10 cellular contexts compared by ENCODE assay signal in the genomic region with DNA sequence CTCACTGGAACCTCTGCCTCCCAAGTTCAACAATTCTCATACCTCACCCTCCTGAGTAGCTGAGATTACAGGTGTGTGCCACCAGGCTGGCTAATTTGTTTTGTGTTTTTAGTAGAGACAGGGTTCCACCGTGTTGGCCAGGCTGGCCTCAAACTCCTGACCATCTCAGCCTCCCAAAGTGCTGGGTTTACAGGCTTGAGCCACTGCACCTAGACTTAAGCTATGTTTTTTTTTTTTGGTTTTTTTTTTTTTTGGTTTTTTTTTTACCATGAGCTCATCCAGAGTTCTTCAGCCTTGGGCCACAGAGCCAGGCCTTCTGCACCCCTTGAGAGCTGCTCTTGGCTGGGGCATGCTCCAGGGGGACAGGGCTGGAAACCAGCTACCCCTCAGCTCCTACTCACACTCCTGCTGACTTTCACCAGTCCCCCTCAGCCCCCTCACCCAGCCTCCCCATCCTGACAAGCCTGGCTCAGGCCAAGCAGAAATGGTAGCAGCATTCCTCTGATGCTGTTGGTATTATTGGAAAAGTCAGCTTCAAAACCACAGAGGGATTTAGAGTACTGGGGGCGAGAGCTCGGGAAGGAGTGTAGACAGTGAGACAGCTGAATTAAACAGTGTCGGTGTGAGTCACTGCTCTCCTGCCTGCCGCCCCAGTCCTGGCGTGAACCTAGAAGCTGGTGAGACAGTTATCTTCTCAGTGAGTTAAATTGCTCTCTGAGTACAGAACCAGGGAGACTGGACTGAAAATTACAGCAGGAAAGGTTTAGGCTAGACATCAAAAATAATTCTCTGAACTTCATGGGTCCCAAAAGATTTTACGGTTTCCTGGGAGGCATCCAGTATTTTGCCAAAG.
DNase-seq lines count a peak whose midpoint lies in the region; ATAC-seq and TF ChIP-seq lines count a peak whose summit lies in the region.
"Had no signal": no experiment of that assay in that cellular context is flagged by ENCODE, and none has a peak within 500 bp of the region (broad histone marks: within the 10 kb centered on the region; RNA-seq: fewer than 3 reads in every experiment).

No MANE protein-coding gene starts in this region.

- H3K4me1 Mint-ChIP-seq in neural crest cell: no peaks in the 10 kb centered on the region
- no peaks in the 10 kb centered on the region for H3K4me1 Mint-ChIP-seq in stimulated activated naive CD8-positive, alpha-beta T cell treated with anti-CD3 and anti-CD28 coated beads, Interleukin-15, amount 100 ng/mL, for 72 hours
- H3K4me1 Mint-ChIP-seq: activated CD4-positive, alpha-beta T cell treated with anti-CD3 and anti-CD28 coated beads, Interleukin-2, amount 10 ng/mL, durations not matched to agents 7 days and 5 days had no signal

- peak overlapping the region; percentile 79 for H3K27ac Mint-ChIP-seq in neural crest cell (ENCODE audit: unreplicated experiment)
- H3K27ac Mint-ChIP-seq in stimulated activated naive CD8-positive, alpha-beta T cell treated with anti-CD3 and anti-CD28 coated beads, Interleukin-15, amount 100 ng/mL, for 72 hours: no peak overlapping the region
- H3K27ac Mint-ChIP-seq: activated CD4-positive, alpha-beta T cell treated with anti-CD3 and anti-CD28 coated beads, Interleukin-2, amount 10 ng/mL, durations not matched to agents 7 days and 5 days had no signal

- H3K27me3 ChIP-seq in dorsolateral prefrontal cortex: no peaks in the 10 kb centered on the region

- no peak for ATAC-seq in stimulated activated naive CD8-positive, alpha-beta T cell treated with anti-CD3 and anti-CD28 coated beads, Interleukin-15, amount 100 ng/mL, for 72 hours
- ATAC-seq in HG02678 (IDR thresholded peaks at IDR 0.05; ENCODE audit: unreplicated experiment): no peak

- TF ChIP-seq CTCF in AG09319 (IDR thresholded peaks at IDR 0.05; ENCODE audit: low read depth, low read length) (no peak), dorsolateral prefrontal cortex (IDR thresholded peaks at IDR 0.05 in 54 of 56, conservative IDR thresholded peaks at IDR 0.05 in 2 of 56; ENCODE audit: low read depth in 1 of 56, partially characterized antibody in 56 of 56) (no peak), neural crest cell (conservative IDR thresholded peaks at IDR 0.05) (no peak)

- intact Hi-C loops in dorsolateral prefrontal cortex (cut with DNase I): no loop called here

- TF ChIP-seq POLR2A in erythroblast (IDR thresholded peaks at IDR 0.05; ENCODE audit: low read length): no peak

- no peaks in the 10 kb centered on the region for H3K36me3 Mint-ChIP-seq in neural crest cell (ENCODE audit: low read depth)

- H3K9me3 Mint-ChIP-seq in neural crest cell: no peaks in the 10 kb centered on the region
- H3K9me3 Mint-ChIP-seq in stimulated activated naive CD8-positive, alpha-beta T cell treated with anti-CD3 and anti-CD28 coated beads, Interleukin-15, amount 100 ng/mL, for 72 hours: no peaks in the 10 kb centered on the region
- H3K9me3 Mint-ChIP-seq: activated CD4-positive, alpha-beta T cell treated with anti-CD3 and anti-CD28 coated beads, Interleukin-2, amount 10 ng/mL, durations not matched to agents 7 days and 5 days had no signal

- H3K27ac ChIP-seq in dorsolateral prefrontal cortex: no peak overlapping the region

- H3K27me3 Mint-ChIP-seq in neural crest cell (ENCODE audit: low read depth): peaks cover 20% of the 10 kb centered on the region
- no peaks in the 10 kb centered on the region for H3K27me3 Mint-ChIP-seq in stimulated activated naive CD8-positive, alpha-beta T cell treated with anti-CD3 and anti-CD28 coated beads, Interleukin-15, amount 100 ng/mL, for 72 hours

- DNase-seq in AG09319 (ENCODE audit: extremely low read depth, low read depth) (peak; percentile 42), NCI-H226 (peak; percentile 63), dorsolateral prefrontal cortex (peak in 6 of 10 donors; percentile 48 to 78 (median 72)), neural crest cell (ENCODE audit: low read depth, low spot score) (no peak), NCI-H1694 (lab: John Stamatoyannopoulos, UW) (no peak), erythroblast (lab: John Stamatoyannopoulos, UW) (no peak)
- DNase-seq in stimulated activated naive CD8-positive, alpha-beta T cell treated with anti-CD3 and anti-CD28 coated beads, Interleukin-15, amount 100 ng/mL, for 72 hours: no peak
- DNase-seq: activated CD4-positive, alpha-beta T cell treated with anti-CD3 and anti-CD28 coated beads, Interleukin-2, amount 10 ng/mL, durations not matched to agents 7 days and 5 days; stimulated activated naive CD4-positive, alpha-beta T cell had no signal

- no peak overlapping the region for H3K4me3 ChIP-seq in dorsolateral prefrontal cortex

- H3K4me3 Mint-ChIP-seq in neural crest cell: no peak overlapping the region
- H3K4me3 Mint-ChIP-seq in stimulated activated naive CD8-positive, alpha-beta T cell treated with anti-CD3 and anti-CD28 coated beads, Interleukin-15, amount 100 ng/mL, for 72 hours: no peak overlapping the region
- H3K4me3 Mint-ChIP-seq: activated CD4-positive, alpha-beta T cell treated with anti-CD3 and anti-CD28 coated beads, Interleukin-2, amount 10 ng/mL, durations not matched to agents 7 days and 5 days had no signal

Comparison
In these comparisons a context has a peak if more than half of its experiments do, and no peak if none do; other contexts are left out.
1. DNase-seq: peak in AG09319 (single experiment), NCI-H226 (single experiment) and dorsolateral prefrontal cortex (6 of 10); none in neural crest cell (single experiment), stimulated activated naive CD8-positive, alpha-beta T cell treated with anti-CD3 and anti-CD28 coated beads, Interleukin-15, amount 100 ng/mL, for 72 hours (0 of 2), NCI-H1694 (single experiment) and erythroblast (0 of 2).